In genomic region chr10:78876449-78876848, GRCh38 we compare ENCODE assay signal across 19 cellular contexts.
DNase-seq lines count a peak whose midpoint lies in the region; ATAC-seq and TF ChIP-seq lines count a peak whose summit lies in the region.
"Had no signal": no experiment of that assay in that cellular context is flagged by ENCODE, and none has a peak within 500 bp of the region (broad histone marks: within the 10 kb centered on the region; RNA-seq: fewer than 3 reads in every experiment).

No MANE protein-coding gene starts in this region.

- no peak overlapping the region for H3K27ac ChIP-seq in lung (ENCODE audit: low read depth in 1 of 2, low read length in 1 of 2)

- no peaks in the 10 kb centered on the region for H3K36me3 ChIP-seq in lung (ENCODE audit: control insufficient read depth in 2 of 2, insufficient read depth in 2 of 2, low read length in 2 of 2)
- H3K36me3 ChIP-seq: BE2C had no signal

- 69 to 70% methylated on average over 4 of the region's 4 CpGs for WGBS in lung, 2 donors

- CTCF ChIA-PET in HEK293T (lab: Yijun Ruan, JAX) = no interaction called here

- TF ChIP-seq CTCF in lung (IDR thresholded peaks at IDR 0.05; ENCODE audit: control extremely low read depth, extremely low read depth) = no peak

- ATAC-seq in lung (ENCODE audit: insufficient read depth, low FRiP score) (no peak), GM19324 (IDR thresholded peaks at IDR 0.05; ENCODE audit: low FRiP score, unreplicated experiment) (no peak)
- ATAC-seq: HepG2 had no signal

- no peaks in the 10 kb centered on the region for H3K4me1 ChIP-seq in lung (ENCODE audit: control insufficient read depth in 2 of 2, insufficient read depth in 2 of 2, low read length in 2 of 2)
- H3K4me1 ChIP-seq: BE2C had no signal

- DNase-seq in DMS153 (lab: John Stamatoyannopoulos, UW) (peak; percentile 51), HEK293T (ENCODE audit: extremely low spot score) (peak; percentile 35), dermis blood vessel endothelial cell (peak; percentile 33), lung (ENCODE audit: low spot score) (peak; percentile 7), SW480 (ENCODE audit: low spot score) (no peak)
- no peak for DNase-seq in effector CD8-positive, alpha-beta T cell (lab: John Stamatoyannopoulos, UW)
- DNase-seq: ACHN; BE2C; C1 segment of cervical spinal cord; CD4-positive, CD25-positive, alpha-beta regulatory T cell; CD8-positive, alpha-beta memory T cell; COR-L47; DMS 273 treated with DMSO at 0.1 percent for 48 hours; DMS79; GDM1; HCEC 1CT had no signal

- H3K27me3 ChIP-seq in lung (ENCODE audit: control insufficient read depth, insufficient read depth) = no peaks in the 10 kb centered on the region
- H3K27me3 ChIP-seq: BE2C had no signal

- H3K9me3 ChIP-seq in lung (ENCODE audit: control insufficient read depth in 2 of 2, insufficient read depth in 1 of 2, low read length in 1 of 2) = peaks cover 0 to 4% of the 10 kb centered on the region in 2 donors
- H3K9me3 ChIP-seq: BE2C had no signal

- POLR2A ChIA-PET in HEK293T (lab: Yijun Ruan, JAX) = no interaction called here

- no peak overlapping the region for H3K4me3 ChIP-seq in lung
- H3K4me3 ChIP-seq: GM23338 had no signal

TF ChIP-seq in HEK293T, 16 proteins besides CTCF, POLR2A, EP300 and RAD21:
- TF ChIP-seq LEF1 (IDR thresholded peaks at IDR 0.05; ENCODE audit: borderline replicate concordance) (peak; percentile 89; the same call in 1 of the 2 replicates), L3MBTL2 (conservative IDR thresholded peaks at IDR 0.05) (no peak), FOXA1 (IDR thresholded peaks at IDR 0.05) (no peak), FOXK2 (IDR thresholded peaks at IDR 0.05) (no peak), PKNOX1 (IDR thresholded peaks at IDR 0.05) (peak; percentile 97), FOXM1 (IDR thresholded peaks at IDR 0.05; ENCODE audit: borderline replicate concordance) (no peak), ELF4 (IDR thresholded peaks at IDR 0.05) (no peak), CTBP1 (IDR thresholded peaks at IDR 0.05; ENCODE audit: borderline replicate concordance) (peak; percentile 77; the same call in 1 of the 2 replicates), SP1 (IDR thresholded peaks at IDR 0.05) (no peak), ARNT (IDR thresholded peaks at IDR 0.05) (no peak)
TF ChIP-seq in HEK293T: peak in this region for 3.

Comparison
In these comparisons a context has a peak if more than half of its experiments do, and no peak if none do; other contexts are left out.
1. DNase-seq: peak in DMS153 (single experiment), HEK293T (single experiment), dermis blood vessel endothelial cell (single experiment) and lung (single experiment); none in SW480 (single experiment) and effector CD8-positive, alpha-beta T cell (single experiment).